17 cellular contexts compared by ENCODE assay signal in the genomic region with DNA sequence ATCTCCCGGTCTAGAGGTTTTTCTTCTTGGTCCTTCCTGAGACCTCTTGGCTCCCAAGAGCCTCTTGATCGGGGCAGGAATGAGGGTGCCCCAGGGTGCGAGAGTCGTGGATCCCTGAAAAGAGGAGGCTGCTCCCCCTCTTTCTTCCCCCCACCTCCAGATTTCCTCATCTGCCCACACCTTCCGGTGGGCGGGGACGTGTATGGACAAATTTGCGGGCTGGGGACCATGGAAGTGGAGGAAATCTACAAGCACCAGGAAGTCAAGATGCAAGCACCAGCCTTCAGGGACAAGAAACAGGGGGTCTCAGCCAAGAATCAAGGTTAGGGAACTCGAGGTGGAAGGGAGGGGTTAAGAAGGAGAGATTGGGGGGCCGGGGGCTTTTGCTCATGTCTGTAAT. TPM values are rescaled to one million over a fixed set of nuclear protein-coding genes. Genes with fewer than 3 reads are reported as not detected.
DNase-seq lines count a peak whose midpoint lies in the region; ATAC-seq, FAIRE-seq and TF ChIP-seq lines count a peak whose summit lies in the region.
"Had no signal": no experiment of that assay in that cellular context is flagged by ENCODE, and none has a peak within 500 bp of the region (broad histone marks: within the 10 kb centered on the region; RNA-seq: fewer than 3 reads in every experiment).

TSS of gene MCEMP1 (plus strand) at position 237 of the 400 bp plus-strand sequence. CDS start at position 268, 31 bp downstream.

- H4K20me1 ChIP-seq in H1 (replicated peaks in 1 of 2; ENCODE audit: control insufficient read depth in 1 of 2, insufficient read depth in 2 of 2, low read length in 2 of 2): no peaks in the 10 kb centered on the region

- ATAC-seq in right cardiac atrium (no peak), upper lobe of left lung (ENCODE audit: low FRiP score in 2 of 2) (no peak)
- ATAC-seq: gastrocnemius medialis had no signal

- H3K14ac ChIP-seq in H1 (ENCODE audit: insufficient read length): no peak within 1 kb of the TSS

- no peak within 1 kb of the TSS for H2BK15ac ChIP-seq in H1 (ENCODE audit: low read length)

- CTCF ChIA-PET in H1 (lab: Charles Lee; ENCODE audit: partially characterized antibody): interaction anchor here (1.9 kb wide), 1 partner anchor 109 kb away, joined by 9 read pairs; no protein-coding TSS in a partner anchor

- H4K5ac ChIP-seq in H1 (ENCODE audit: insufficient read length, low read depth, low read length): no peak within 1 kb of the TSS

- no peak within 1 kb of the TSS for H2BK5ac ChIP-seq in H1 (ENCODE audit: low read depth, low read length)

- H3K79me2 ChIP-seq in H1 (ENCODE audit: control insufficient read depth in 1 of 2, insufficient read depth in 2 of 2, low read length in 2 of 2): no peaks in the 10 kb centered on the region; a peak in 1 of 4 replicates

- no peak within 1 kb of the TSS for H2BK120ac ChIP-seq in H1 (replicated peaks; ENCODE audit: low read depth, low read length)

- no peak within 1 kb of the TSS for H2BK20ac ChIP-seq in H1 (ENCODE audit: low read length)

- H2BK12ac ChIP-seq in H1 (ENCODE audit: low read depth, low read length): 0 out of 2 replicates have a peak within 1 kb of the TSS, but pooled peaks have one; percentile 39

- TF ChIP-seq RAD21 in H1 (IDR thresholded peaks at IDR 0.05 in 1 of 2, conservative IDR thresholded peaks at IDR 0.05 in 1 of 2; ENCODE audit: low read depth in 2 of 2, low read length in 2 of 2): no peak

- H3K4me3 ChIP-seq in right cardiac atrium (ENCODE audit: low read length): no peak within 1 kb of the TSS
- H3K4me3 ChIP-seq in left ventricle myocardium inferior: no peak within 1 kb of the TSS
- H3K4me3 ChIP-seq in H1 (ENCODE audit: extremely low read depth in 1 of 4, insufficient read depth in 2 of 4, low read depth in 3 of 4, low read length in 4 of 4): no peak within 1 kb of the TSS
- H3K4me3 ChIP-seq in upper lobe of left lung: peak within 1 kb of the TSS in 3 of 4 donors; percentile 25 to 44 (median 26)
- H3K4me3 ChIP-seq: gastrocnemius medialis had no signal

- 43% methylated on average over 10 of the region's 10 CpGs for WGBS in right cardiac atrium
- WGBS in H1 (ENCODE audit: extremely low coverage in 1 of 2, insufficient coverage in 1 of 2, insufficient read length in 1 of 2, insufficient replicate concordance in 2 of 2, low coverage in 1 of 2, low lambda C conversion rate in 2 of 2, missing lambda C conversion rate in 1 of 2), 2 experiments: 85% methylated on average over 8 of the region's 10 CpGs; no CpG with 5 or more reads in 1 of the 2 experiments
- 10 to 23% methylated on average over 10 of the region's 10 CpGs for WGBS in upper lobe of left lung, 2 donors

- no peak within 1 kb of the TSS for H3K9ac ChIP-seq in H1 (replicated peaks in 1 of 4; ENCODE audit: extremely low read depth in 1 of 4, low read depth in 3 of 4, low read length in 3 of 4)

- POLR2A ChIA-PET in H1 (lab: Charles Lee; ENCODE audit: partially characterized antibody): no interaction called here

- no peak within 1 kb of the TSS for H3K23ac ChIP-seq in H1 (ENCODE audit: insufficient read length)

- TF ChIP-seq POLR2A in H1 (IDR thresholded peaks at IDR 0.05; ENCODE audit: control extremely low read depth in 1 of 2, low read depth in 2 of 2, low read length in 2 of 2) (no peak), upper lobe of left lung (IDR thresholded peaks at IDR 0.05) (peak in 1 of 4 donors; percentile 46)

- intact Hi-C loops in right cardiac atrium (cut with DNase I) (loop anchor here in 2 of 4 donors (5.0 to 10.0 kb wide), 2 partner anchors 110 to 128 kb away; no protein-coding TSS in a partner anchor), left ventricle myocardium inferior (cut with micrococcal nuclease) (no loop called here)

- no peak within 1 kb of the TSS; the same call in 1 of the 2 replicates for H3K18ac ChIP-seq in H1 (ENCODE audit: extremely low read depth, low read length)

- no peak within 1 kb of the TSS for H2AFZ ChIP-seq in H1 (ENCODE audit: low read length)

- H4K91ac ChIP-seq in H1 (replicated peaks; ENCODE audit: insufficient read length, low read length): peak within 1 kb of the TSS; percentile 30

- H2AK5ac ChIP-seq in H1 (ENCODE audit: low read depth, low read length): 0 out of 2 replicates have a peak within 1 kb of the TSS, but pooled peaks have one; percentile 71

- H3K36me3 ChIP-seq in left ventricle myocardium inferior: no peaks in the 10 kb centered on the region
- H3K36me3 ChIP-seq in H1 (ENCODE audit: control insufficient read depth in 2 of 4, insufficient read depth in 4 of 4, low read length in 3 of 4): no peaks in the 10 kb centered on the region
- H3K36me3 ChIP-seq in upper lobe of left lung: no peaks in the 10 kb centered on the region
- H3K36me3 ChIP-seq: gastrocnemius medialis, WERI-Rb-1 had no signal

- no peak within 1 kb of the TSS for H3K27ac ChIP-seq in right cardiac atrium (ENCODE audit: low read length)
- H3K27ac ChIP-seq in left ventricle myocardium inferior (replicated peaks): no peak within 1 kb of the TSS
- no peak within 1 kb of the TSS for H3K27ac ChIP-seq in H1 (ENCODE audit: low read depth, low read length)
- H3K27ac ChIP-seq in upper lobe of left lung: peak within 1 kb of the TSS; percentile 40 to 97 (median 70)
- H3K27ac ChIP-seq: gastrocnemius medialis, WERI-Rb-1 had no signal

- no peak for FAIRE-seq in H1 (lab: Jason Lieb, UNC)
- FAIRE-seq: endometrium had no signal

- H3K9me3 ChIP-seq in right cardiac atrium (ENCODE audit: control insufficient read depth, low read length) (no peaks in the 10 kb centered on the region), left ventricle myocardium inferior (replicated peaks) (peaks cover 8% of the 10 kb centered on the region), H1 (ENCODE audit: insufficient read depth in 2 of 2, low read depth in 1 of 2, low read length in 1 of 2) (no peaks in the 10 kb centered on the region), upper lobe of left lung (no peaks in the 10 kb centered on the region)
- H3K9me3 ChIP-seq: gastrocnemius medialis had no signal

- peaks cover 4% of the 10 kb centered on the region; the same call in 1 of the 2 replicates for H3K23me2 ChIP-seq in H1 (ENCODE audit: low read depth, low read length)

- no peaks in the 10 kb centered on the region for H3K27me3 ChIP-seq in right cardiac atrium (ENCODE audit: control insufficient read depth, insufficient read depth)
- H3K27me3 ChIP-seq in left ventricle myocardium inferior (ENCODE audit: low read depth): peaks cover 59% of the 10 kb centered on the region
- H3K27me3 ChIP-seq in H1 (replicated peaks in 1 of 4; ENCODE audit: control insufficient read depth in 3 of 4, extremely low read depth in 1 of 4, insufficient read depth in 3 of 4, low read length in 3 of 4): peaks cover 0 to 8% (median 3%) of the 10 kb centered on the region in 4 experiments; a peak in 3 of 7 replicates
- no peaks in the 10 kb centered on the region for H3K27me3 ChIP-seq in upper lobe of left lung

- TF ChIP-seq CTCF in left ventricle myocardium inferior (IDR thresholded peaks at IDR 0.05; ENCODE audit: borderline replicate concordance) (no peak), H1 (IDR thresholded peaks at IDR 0.05; ENCODE audit: control extremely low read depth in 1 of 3, insufficient read depth in 1 of 3, low read depth in 1 of 3, low read length in 3 of 3) (no peak), upper lobe of left lung (IDR thresholded peaks at IDR 0.05) (no peak)

- H3K4me1 ChIP-seq in right cardiac atrium (ENCODE audit: control insufficient read depth, insufficient read depth, low read length) (no peaks in the 10 kb centered on the region), left ventricle myocardium inferior (peaks cover 16% of the 10 kb centered on the region), H1 (replicated peaks in 1 of 4; ENCODE audit: control insufficient read depth in 3 of 4, insufficient read depth in 4 of 4, low read length in 3 of 4) (peaks cover 0 to 3% (median under 1%) of the 10 kb centered on the region in 4 experiments; a peak in 5 of 7 replicates), upper lobe of left lung (peaks cover 7 to 33% (median 21%) of the 10 kb centered on the region in 4 donors)

- TF ChIP-seq EP300 in H1 (IDR thresholded peaks at IDR 0.05; ENCODE audit: borderline replicate concordance in 1 of 2, low read depth in 2 of 2, low read length in 2 of 2) (no peak), upper lobe of left lung (IDR thresholded peaks at IDR 0.05) (no peak)

- no peak within 1 kb of the TSS for H3K4me2 ChIP-seq in H1 (ENCODE audit: insufficient read depth in 1 of 2, low read depth in 2 of 2, low read length in 2 of 2)

- no peak within 1 kb of the TSS for H3K56ac ChIP-seq in H1 (replicated peaks; ENCODE audit: insufficient read length, low read depth, low read length)

- DNase-seq in right cardiac atrium (peak in 2 of 3 donors; percentile 29 to 68), left ventricle myocardium inferior (no peak), NOMO-1 treated with DMSO at 0.1 percent for 48 hours (lab: John Stamatoyannopoulos, UW; ENCODE audit: unreplicated experiment) (peak; percentile 28), H1 (ENCODE audit: low read depth in 1 of 2, low spot score in 2 of 2) (no peak), upper lobe of left lung (peak in 1 of 2 donors; percentile 74), dermis blood vessel endothelial cell (no peak), NCI-H526 treated with DMSO at 0.1 percent for 48 hours (lab: John Stamatoyannopoulos, UW) (no peak)
- DNase-seq in activated CD4-positive, alpha-beta T cell treated with anti-CD3 and anti-CD28 coated beads, Interleukin-2, amount 50 U/mL, for 48 hours: no peak
- DNase-seq: DMS79 treated with DMSO at 0.1 percent for 48 hours; NCI-H2171; stimulated activated CD4-positive, alpha-beta T cell treated with anti-CD3 and anti-CD28 coated beads, Interleukin-12 subunit alpha, Interleukin-12 subunit beta, amount 100 ng/mL, for 4 hours; WERI-Rb-1 had no signal

- H4K8ac ChIP-seq in H1 (ENCODE audit: extremely low read depth, insufficient read depth, low read length): no peak within 1 kb of the TSS; the same call in 1 of the 2 replicates

- H3K79me1 ChIP-seq in H1 (ENCODE audit: low read depth, low read length): no peaks in the 10 kb centered on the region

- no peak within 1 kb of the TSS for H3K4ac ChIP-seq in H1 (replicated peaks; ENCODE audit: insufficient read length, low read depth, low read length)

RNA-seq across cellular contexts. Expression of gene MCEMP1, which starts in this region (rescaled TPM):
- total RNA-seq in right cardiac atrium (under 1 TPM; 0.17 to 0.85 (median 0.47) TPM), left ventricle myocardium inferior (0.60 TPM), upper lobe of left lung (100 to 1,000 TPM in 2 of 6 donors, 10 to 100 TPM in 3, 1 to 10 TPM in 1; 9.4 to 160 (median 36.6) TPM), dermis blood vessel endothelial cell (not detected in 2 replicates)
- polyA plus RNA-seq in right cardiac atrium (0.50 TPM), H1 (2011; rRNA removed) (0.13 TPM in 1 of 2 replicates, not detected in the other)
- not detected in 2 replicates for total RNA-seq in H1 (2021; fragmentation: NEBNext Ultra II Directional; extraction: Animal tissue kit (Norgen Biotek cat#: 25700))
- polyA plus RNA-seq in H1 (2011; cell fraction: cytosol; rRNA removed): 0.08 TPM
- 0.10 TPM for polyA plus RNA-seq in H1 (2011; cell fraction: nucleus; rRNA removed)
- polyA plus RNA-seq in H1 (2012, experiment 1 of 2): not detected in 4 replicates
- polyA plus RNA-seq in H1 (2012, experiment 2 of 2): not detected
- polyA plus RNA-seq in H1 (2013, experiment 1 of 2): not detected
- polyA plus RNA-seq in H1 (2013, experiment 2 of 2): not detected
- not detected in 2 replicates for polyA minus RNA-seq in H1 (2011; rRNA and poly(A)+ RNA removed)
- polyA minus RNA-seq in H1 (2011; cell fraction: cytosol; rRNA and poly(A)+ RNA removed): not detected
- polyA minus RNA-seq in H1 (2011; cell fraction: nucleus; rRNA and poly(A)+ RNA removed): not detected
- total RNA-seq: M059J, mesothelial cell of epicardium, SK-MEL-5 had no signal

Comparison
In these comparisons a context has a peak if more than half of its experiments do, and no peak if none do; other contexts are left out.
1. Peak in DNase-seq in right cardiac atrium; RNA of the gene not detected or under 1 TPM.
2. H3K27ac ChIP-seq: peak in upper lobe of left lung (4 of 4); none in right cardiac atrium (single experiment), left ventricle myocardium inferior (single experiment) and H1 (single experiment).
3. H3K4me3 ChIP-seq: peak in upper lobe of left lung (3 of 4); none in right cardiac atrium (single experiment), left ventricle myocardium inferior (single experiment) and H1 (0 of 4).